ENCODE assay signal across 8 cellular contexts in the genomic region with DNA sequence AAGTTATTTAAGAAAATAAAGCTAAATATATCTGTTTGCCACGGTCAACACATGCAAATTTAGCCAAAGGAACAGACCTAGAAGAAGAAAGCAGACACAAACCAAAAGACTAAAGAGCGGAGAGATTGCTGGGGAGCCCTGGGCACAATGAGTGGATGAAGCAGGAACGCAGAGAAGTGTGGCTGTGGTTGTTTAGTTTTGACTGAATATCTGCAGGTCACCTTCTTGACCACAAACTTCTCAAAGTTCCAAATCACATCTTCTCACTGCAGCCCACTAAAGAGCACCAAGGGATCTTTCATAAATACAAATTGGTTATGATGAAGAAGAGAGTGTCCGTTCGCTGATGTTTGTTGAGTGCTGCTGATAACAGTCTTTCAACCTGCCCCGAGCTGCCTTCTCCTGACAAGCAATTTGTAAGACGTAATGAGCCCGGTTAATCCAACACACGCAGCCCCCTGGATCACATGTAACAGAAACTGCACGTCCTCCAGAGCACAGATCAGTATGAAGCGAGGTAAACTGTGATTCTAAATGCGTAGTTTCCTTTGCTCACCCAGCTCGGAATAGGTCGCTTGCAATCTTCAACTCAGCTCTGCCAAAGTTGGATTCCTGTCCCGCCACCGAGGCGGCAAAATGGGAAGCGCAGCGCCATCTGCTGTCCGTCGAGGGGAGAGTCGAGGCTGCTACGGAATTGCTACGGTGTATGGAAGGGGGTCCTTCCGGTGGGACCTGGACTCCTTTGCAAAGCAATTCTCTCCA.
DNase-seq lines count a peak whose midpoint lies in the region; ATAC-seq lines count a peak whose summit lies in the region.

No MANE protein-coding gene starts in this region.

- no peak overlapping the region for H3K27ac Mint-ChIP-seq in central memory CD8-positive, alpha-beta T cell (ENCODE audit: low read depth)

- no peaks in the 10 kb centered on the region for H3K9me3 Mint-ChIP-seq in central memory CD8-positive, alpha-beta T cell

- H3K4me1 Mint-ChIP-seq in central memory CD8-positive, alpha-beta T cell: peaks cover 11% of the 10 kb centered on the region

- DNase-seq in NCI-H345 (lab: John Stamatoyannopoulos, UW): peak; percentile 29
- DNase-seq in NCI-H345 treated with DMSO at 0.1 percent for 48 hours (lab: John Stamatoyannopoulos, UW; ENCODE audit: unreplicated experiment): no peak
- DNase-seq in NCI-H1694 treated with DMSO at 0.1 percent for 48 hours (lab: John Stamatoyannopoulos, UW): peak; percentile 9
- peak; percentile 21 to 56 (median 36) for DNase-seq in activated CD4-positive, CD25-positive, alpha-beta regulatory T cell (lab: John Stamatoyannopoulos, UW)
- DNase-seq in central memory CD8-positive, alpha-beta T cell (ENCODE audit: low spot score in 2 of 2): peak; percentile 44 to 53
- DNase-seq in kidney tubule cell (ENCODE audit: low spot score): peak; percentile 75
- peak; percentile 50 to 65 (median 56) for DNase-seq in stimulated activated CD4-positive, alpha-beta T cell treated with anti-CD3 and anti-CD28 coated beads, Interleukin-1b, Interleukin-23, amount 100 ng/mL, for 24 hours (ENCODE audit: low read depth in 4 of 4, low spot score in 1 of 4)

- no peaks in the 10 kb centered on the region for H3K36me3 Mint-ChIP-seq in central memory CD8-positive, alpha-beta T cell (ENCODE audit: insufficient read depth)

- H3K4me3 Mint-ChIP-seq in central memory CD8-positive, alpha-beta T cell: peak overlapping the region; percentile 68

- ATAC-seq in HG02870 (IDR thresholded peaks at IDR 0.05; ENCODE audit: unreplicated experiment): peak; percentile 91
- ATAC-seq in central memory CD8-positive, alpha-beta T cell (replicated peaks; ENCODE audit: extremely low read depth, poor library complexity, severe bottlenecking): peak; percentile 71

- peaks cover 22% of the 10 kb centered on the region for H3K27me3 Mint-ChIP-seq in central memory CD8-positive, alpha-beta T cell
